14 cellular contexts compared by ENCODE assay signal in the genomic region with DNA sequence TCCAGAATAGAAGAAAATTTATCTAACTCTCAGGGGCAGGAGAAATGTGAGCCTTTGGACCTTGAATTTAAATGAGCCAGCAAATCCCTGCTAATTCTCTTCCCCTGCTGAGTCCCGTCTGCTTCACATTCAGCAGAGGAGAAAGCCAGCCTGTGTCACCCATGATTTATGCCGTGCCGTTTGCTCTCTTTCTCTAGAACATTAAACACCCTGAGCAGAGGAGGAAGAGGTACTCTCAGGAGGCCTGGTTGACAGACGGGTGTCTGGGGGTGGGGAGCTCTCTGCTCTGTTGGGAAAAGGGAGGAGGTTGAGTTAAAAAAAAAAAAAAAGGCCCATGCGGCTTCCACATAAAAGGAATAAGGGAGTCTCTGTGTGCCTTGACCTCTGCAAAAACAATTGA. TPM values are rescaled to one million over a fixed set of nuclear protein-coding genes. Genes with fewer than 3 reads are reported as not detected.
A peak's percentile ranks its signal among the peaks of the same experiment; 100 is the strongest.
DNase-seq lines count a peak whose midpoint lies in the region; ATAC-seq and TF ChIP-seq lines count a peak whose summit lies in the region.
"Had no signal": no experiment of that assay in that cellular context is flagged by ENCODE, and none has a peak within 500 bp of the region (broad histone marks: within the 10 kb centered on the region; RNA-seq: fewer than 3 reads in every experiment).

No MANE protein-coding gene starts in this region.

- peaks cover 18% of the 10 kb centered on the region for H3K27me3 Mint-ChIP-seq in neural crest cell (ENCODE audit: low read depth)
- peaks cover 14% of the 10 kb centered on the region for H3K27me3 Mint-ChIP-seq in stimulated activated memory B cell treated with anti-CD40 and anti-IgM and Interleukin-4, amounts not matched to agents 10 μg/mL and 1 μg/mL and 100 μg/mL, for 72 hours

- peak overlapping the region; percentile 62 for H3K27ac Mint-ChIP-seq in neural crest cell (ENCODE audit: unreplicated experiment)
- no peak overlapping the region for H3K27ac Mint-ChIP-seq in stimulated activated memory B cell treated with anti-CD40 and anti-IgM and Interleukin-4, amounts not matched to agents 10 μg/mL and 1 μg/mL and 100 μg/mL, for 72 hours

- H3K4me3 Mint-ChIP-seq in neural crest cell: no peak overlapping the region
- H3K4me3 Mint-ChIP-seq in stimulated activated memory B cell treated with anti-CD40 and anti-IgM and Interleukin-4, amounts not matched to agents 10 μg/mL and 1 μg/mL and 100 μg/mL, for 72 hours: no peak overlapping the region

- DNase-seq in DMS153 (lab: John Stamatoyannopoulos, UW) (peak; percentile 83), NCI-H2107 treated with DMSO at 0.1 percent for 48 hours (lab: John Stamatoyannopoulos, UW; ENCODE audit: unreplicated experiment) (peak; percentile 46), caudate nucleus (lab: John Stamatoyannopoulos, UW) (peak in 43 of 61 donors; percentile 4 to 86 (median 37)), neural crest cell (ENCODE audit: low read depth, low spot score) (no peak), Kasumi-1 (lab: John Stamatoyannopoulos, UW) (no peak), foreskin keratinocyte (no peak)
- DNase-seq: activated CD4-positive, alpha-beta T cell treated with anti-CD3 and anti-CD28 coated beads for 48 hours; activated naive CD4-positive, alpha-beta T cell; mammary epithelial cell; MV-4-11; SHP77 treated with DMSO at 0.1 percent for 48 hours; stimulated activated CD4-positive, alpha-beta T cell treated with anti-CD3 and anti-CD28 coated beads, Interleukin-12 subunit alpha, Interleukin-12 subunit beta, amount 100 ng/mL, for 4 hours had no signal

- ATAC-seq in HG03280 (IDR thresholded peaks at IDR 0.05; ENCODE audit: unreplicated experiment) (no peak), foreskin keratinocyte (no peak)
- ATAC-seq in stimulated activated memory B cell treated with anti-CD40 and anti-IgM and Interleukin-4, amounts not matched to agents 10 μg/mL and 1 μg/mL and 100 μg/mL, for 72 hours: no peak

- no peaks in the 10 kb centered on the region for H3K36me3 Mint-ChIP-seq in neural crest cell (ENCODE audit: low read depth)
- H3K36me3 Mint-ChIP-seq in stimulated activated memory B cell treated with anti-CD40 and anti-IgM and Interleukin-4, amounts not matched to agents 10 μg/mL and 1 μg/mL and 100 μg/mL, for 72 hours: no peaks in the 10 kb centered on the region

- peaks cover 13% of the 10 kb centered on the region for H3K4me1 Mint-ChIP-seq in neural crest cell
- H3K4me1 Mint-ChIP-seq in stimulated activated memory B cell treated with anti-CD40 and anti-IgM and Interleukin-4, amounts not matched to agents 10 μg/mL and 1 μg/mL and 100 μg/mL, for 72 hours: peaks cover 16% of the 10 kb centered on the region

- no peak overlapping the region for H3K27ac ChIP-seq in caudate nucleus (ENCODE audit: low read depth, low read length)
- H3K27ac ChIP-seq in foreskin keratinocyte: no peak overlapping the region

- no peak for TF ChIP-seq CTCF in neural crest cell (conservative IDR thresholded peaks at IDR 0.05)
- no peak for TF ChIP-seq CTCF in foreskin keratinocyte (conservative IDR thresholded peaks at IDR 0.05)

- peaks cover 17% of the 10 kb centered on the region for H3K4me1 ChIP-seq in foreskin keratinocyte

- no peaks in the 10 kb centered on the region for H3K9me3 Mint-ChIP-seq in neural crest cell
- no peaks in the 10 kb centered on the region for H3K9me3 Mint-ChIP-seq in stimulated activated memory B cell treated with anti-CD40 and anti-IgM and Interleukin-4, amounts not matched to agents 10 μg/mL and 1 μg/mL and 100 μg/mL, for 72 hours

- no peaks in the 10 kb centered on the region for H3K27me3 ChIP-seq in foreskin keratinocyte

RNA-seq across cellular contexts. Expression of a gene that starts 11.3 kb away (rescaled TPM):
- 35.3 and 37.4 TPM in 2 replicates for total RNA-seq in neural crest cell
- 19.7 and 21.0 TPM in 2 replicates for total RNA-seq in foreskin keratinocyte
- polyA plus RNA-seq in foreskin keratinocyte: 4.8 and 5.9 TPM in 2 replicates

RNA-seq across cellular contexts. Expression of a gene that starts 33.6 kb away (rescaled TPM):
- total RNA-seq in neural crest cell (44.6 and 45.6 TPM in 2 replicates), foreskin keratinocyte (51.0 and 54.7 TPM in 2 replicates)
- 54.7 and 55.1 TPM in 2 replicates for polyA plus RNA-seq in foreskin keratinocyte

Comparison
In these comparisons a context has a peak if more than half of its experiments do, and no peak if none do; other contexts are left out.
1. DNase-seq: peak in DMS153 (single experiment), NCI-H2107 treated with DMSO at 0.1 percent for 48 hours (single experiment) and caudate nucleus (43 of 61); none in neural crest cell (single experiment), Kasumi-1 (0 of 2) and foreskin keratinocyte (0 of 2).